In the genomic region with DNA sequence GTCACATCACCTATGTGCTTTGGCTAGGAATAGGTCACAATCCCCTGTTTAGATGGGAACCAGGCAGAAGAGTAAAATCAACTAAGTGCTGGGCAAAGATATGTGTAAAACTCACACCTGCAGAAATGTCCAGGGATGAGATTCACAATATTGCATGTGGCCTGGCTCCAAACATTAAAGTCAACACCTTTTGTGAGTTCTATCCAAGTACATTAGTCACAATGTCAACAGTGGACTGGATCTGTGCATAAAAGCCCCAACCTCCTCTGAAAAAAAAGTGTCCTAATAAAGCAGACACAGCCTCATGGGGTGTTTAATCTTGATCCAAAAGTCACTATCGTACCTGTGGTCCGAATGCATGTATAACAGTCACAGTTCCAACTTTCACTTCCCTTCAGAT, we compare ENCODE assay signal across 22 cellular contexts.
"Had no signal": no experiment of that assay in that cellular context is flagged by ENCODE, and none has a peak within 500 bp of the region (broad histone marks: within the 10 kb centered on the region; RNA-seq: fewer than 3 reads in every experiment).

No MANE protein-coding gene starts in this region.

- H3K4me1 ChIP-seq: colonic mucosa, esophagus squamous epithelium, gastrocnemius medialis, heart left ventricle, left ventricle myocardium inferior, lower lobe of right lung had no signal

- H3K36me3 ChIP-seq: colonic mucosa, esophagus squamous epithelium, gastrocnemius medialis, heart left ventricle, left ventricle myocardium inferior, lower lobe of right lung had no signal

- H3K27me3 ChIP-seq: colonic mucosa, esophagus squamous epithelium, gastrocnemius medialis, heart left ventricle, hepatocyte had no signal

- DNase-seq: colonic mucosa; dermis blood vessel endothelial cell; dorsolateral prefrontal cortex; effector CD4-positive, alpha-beta T cell; effector memory CD4-positive, alpha-beta T cell; erythroblast; esophagus squamous epithelium; foreskin fibroblast; foreskin melanocyte; gastrocnemius medialis; glutamatergic neuron; heart left ventricle; hypothalamus; left cardiac atrium; left ventricle myocardium inferior; lower lobe of right lung; mesenchymal stem cell; mucosa of descending colon; naive B cell; naive thymus-derived CD8-positive, alpha-beta T cell had no signal

- H3K9me3 ChIP-seq: colonic mucosa had no signal

- H3K4me3 ChIP-seq: colonic mucosa, dorsolateral prefrontal cortex, esophagus squamous epithelium, gastrocnemius medialis, heart left ventricle, hepatocyte, left ventricle myocardium inferior, lower lobe of right lung, mucosa of descending colon had no signal

- H3K27ac ChIP-seq: colonic mucosa, dorsolateral prefrontal cortex, epithelial cell of prostate, esophagus squamous epithelium, gastrocnemius medialis, heart left ventricle, hepatocyte, left ventricle myocardium inferior, lower lobe of right lung had no signal
